Comparison of ENCODE assay signal across 1 cellular context in the genomic region with DNA sequence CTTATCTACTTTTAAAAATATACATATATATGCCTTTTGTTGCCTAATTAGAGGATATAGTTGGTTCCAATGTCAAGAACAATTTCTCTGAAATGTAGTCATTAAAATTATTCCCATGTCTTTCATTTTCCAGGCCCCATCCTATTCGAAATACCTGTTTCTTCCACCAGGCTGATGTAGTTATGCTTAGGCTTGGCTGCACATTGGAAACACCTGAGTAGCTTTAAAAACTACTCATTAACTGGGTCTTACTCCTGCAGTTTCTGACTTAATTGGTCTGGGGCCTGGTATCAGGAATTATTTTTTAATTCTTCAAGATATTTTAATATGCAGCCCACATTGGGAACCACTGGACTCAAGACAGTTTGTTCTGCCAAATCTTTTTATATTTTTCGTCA.
TF ChIP-seq lines count a peak whose summit lies in the region.

No MANE protein-coding gene starts in this region.

TF ChIP-seq in A549, 52 proteins besides CTCF, POLR2A, EP300 and RAD21 (continued from another document):
- TF ChIP-seq JUNB (IDR thresholded peaks at IDR 0.05) (no peak), NPAS2 (CRISPR knock-in tag; IDR thresholded peaks at IDR 0.05; ENCODE audit: borderline replicate concordance) (no peak), FOXS1 (CRISPR knock-in tag; IDR thresholded peaks at IDR 0.05) (no peak), MYC (IDR thresholded peaks at IDR 0.05; ENCODE audit: borderline replicate concordance, low read length) (no peak), KDM1A (IDR thresholded peaks at IDR 0.05; ENCODE audit: low read depth) (no peak)
- TF ChIP-seq, protein P1, sequence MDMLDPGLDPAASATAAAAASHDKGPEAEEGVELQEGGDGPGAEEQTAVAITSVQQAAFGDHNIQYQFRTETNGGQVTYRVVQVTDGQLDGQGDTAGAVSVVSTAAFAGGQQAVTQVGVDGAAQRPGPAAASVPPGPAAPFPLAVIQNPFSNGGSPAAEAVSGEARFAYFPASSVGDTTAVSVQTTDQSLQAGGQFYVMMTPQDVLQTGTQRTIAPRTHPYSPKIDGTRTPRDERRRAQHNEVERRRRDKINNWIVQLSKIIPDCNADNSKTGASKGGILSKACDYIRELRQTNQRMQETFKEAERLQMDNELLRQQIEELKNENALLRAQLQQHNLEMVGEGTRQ (IDR thresholded peaks at IDR 0.05) = no peak
